ENCODE assay signal across 25 cellular contexts in the genomic region with DNA sequence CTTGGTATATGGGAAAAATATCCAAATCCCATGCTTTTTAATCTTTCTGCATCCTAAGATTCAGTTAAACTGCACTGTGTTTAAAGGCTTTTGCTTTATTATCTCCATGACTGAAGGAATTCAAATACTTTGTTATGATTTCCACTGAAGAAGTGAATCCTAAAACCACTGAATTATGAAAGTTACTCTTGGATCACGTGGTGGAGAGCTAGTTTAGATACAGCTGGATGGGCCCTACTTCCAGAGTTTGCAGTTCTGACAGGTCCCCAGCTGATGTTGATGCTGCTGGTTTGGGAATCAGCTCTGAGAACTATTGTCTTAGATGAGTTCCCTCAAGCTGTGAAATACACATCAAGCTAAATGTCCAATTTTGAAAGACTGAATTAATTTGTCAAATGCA. TPM values are rescaled to one million over a fixed set of nuclear protein-coding genes. Genes with fewer than 3 reads are reported as not detected.
DNase-seq lines count a peak whose midpoint lies in the region; ATAC-seq and TF ChIP-seq lines count a peak whose summit lies in the region.
"Had no signal": no experiment of that assay in that cellular context is flagged by ENCODE, and none has a peak within 500 bp of the region (broad histone marks: within the 10 kb centered on the region; RNA-seq: fewer than 3 reads in every experiment).

No MANE protein-coding gene starts in this region.

- H3K27me3 ChIP-seq in left ventricle myocardium inferior (ENCODE audit: low read depth) (no peaks in the 10 kb centered on the region), hepatocyte (no peaks in the 10 kb centered on the region), sigmoid colon (no peaks in the 10 kb centered on the region), vagina (no peaks in the 10 kb centered on the region)
- H3K27me3 ChIP-seq: brain microvascular endothelial cell, pancreas had no signal

- intact Hi-C loops in left ventricle myocardium inferior (cut with micrococcal nuclease): loop anchor here (10.0 kb wide), 1 partner anchor 125 kb away; no protein-coding TSS in a partner anchor
- intact Hi-C loops in left ventricle myocardium superior (cut with micrococcal nuclease): loop anchor here (5.0 kb wide), 1 partner anchor 107 kb away; no protein-coding TSS in a partner anchor
- intact Hi-C loops in sigmoid colon (cut with DNase I): no loop called here
- intact Hi-C loops in vagina (cut with DNase I): no loop called here

- TF ChIP-seq POLR2A in sigmoid colon (IDR thresholded peaks at IDR 0.05) (no peak), vagina (IDR thresholded peaks at IDR 0.05) (no peak)

- H3K27me3 Mint-ChIP-seq in T-helper 17 cell: peaks cover 39% of the 10 kb centered on the region
- H3K27me3 Mint-ChIP-seq: dendritic cell treated with granulocyte-macrophage colony-stimulating factor and Interleukin-4, amounts not matched to agents 40 ng/mL and 50 ng/mL, for 4 days had no signal

- H3K4me1 ChIP-seq in left ventricle myocardium inferior (peaks cover 79% of the 10 kb centered on the region), hepatocyte (ENCODE audit: insufficient read depth) (peaks cover 36% of the 10 kb centered on the region), sigmoid colon (peaks cover 0 to 66% (median 43%) of the 10 kb centered on the region in 4 donors), vagina (peaks cover 54% of the 10 kb centered on the region)

- no peak overlapping the region for H2AFZ ChIP-seq in hepatocyte
- H2AFZ ChIP-seq: PC-9 had no signal

- H3K27ac ChIP-seq in left ventricle myocardium inferior (replicated peaks) (peak overlapping the region; percentile 90), hepatocyte (peak overlapping the region; percentile 10), sigmoid colon (peak overlapping the region in 3 of 4 donors; percentile 86 to 91 (median 88)), vagina (peak overlapping the region; percentile 89)
- H3K27ac ChIP-seq: PC-9 had no signal

- WGBS in hepatocyte (ENCODE audit: low lambda C conversion rate, missing lambda C conversion rate): 28% methylated on average over 1 of the region's 1 CpG
- WGBS in sigmoid colon, 2 donors: 49 to 50% methylated on average over 1 of the region's 1 CpG

- no peak overlapping the region for H3K27ac Mint-ChIP-seq in T-helper 17 cell
- H3K27ac Mint-ChIP-seq: activated naive CD8-positive, alpha-beta T cell treated with anti-CD3 and anti-CD28 coated beads for 36 hours; activated T-cell treated with anti-CD3 and anti-CD28 coated beads, Interleukin-2, amount 50 U/mL, for 72 hours; stimulated activated naive CD8-positive, alpha-beta T cell treated with anti-CD3 and anti-CD28 coated beads, Interleukin-15, Interleukin-2, amounts not matched to agents 100 ng/mL and 50 ng/mL, for 24 hours had no signal

- H3K4me1 Mint-ChIP-seq in T-helper 17 cell: peaks cover 8% of the 10 kb centered on the region

- ATAC-seq in left ventricle myocardium superior (no peak), T-helper 17 cell (no peak)
- ATAC-seq: activated T-cell treated with anti-CD3 and anti-CD28 coated beads, Interleukin-2, amount 50 U/mL, for 72 hours; HepG2; pancreas; sciatic nerve had no signal

- peaks cover 10% of the 10 kb centered on the region for H4K20me1 ChIP-seq in hepatocyte (ENCODE audit: insufficient read depth, poor library complexity, severe bottlenecking)

- DNase-seq in left ventricle myocardium inferior (no peak), left ventricle myocardium superior (no peak), hepatocyte (ENCODE audit: low spot score) (no peak), sigmoid colon (no peak), vagina (ENCODE audit: extremely low spot score in 2 of 2) (no peak), SKM-1 treated with dmso at 0.1 percent for 144 hours (lab: John Stamatoyannopoulos, UW; ENCODE audit: unreplicated experiment) (no peak), T-helper 17 cell (no peak), T-helper 1 cell (no peak)
- DNase-seq: ACHN; activated CD4-positive, CD25-positive, alpha-beta regulatory T cell treated with anti-CD3 and anti-CD28 coated beads, Interleukin-2, amount 50 U/mL, for 72 hours; activated naive CD8-positive, alpha-beta T cell treated with anti-CD3 and anti-CD28 coated beads for 36 hours; activated T-cell treated with anti-CD3 and anti-CD28 coated beads, Interleukin-2, amount 50 U/mL, for 72 hours; brain microvascular endothelial cell; H7; NCI-H146; NCI-H774; pancreas; PC-9 had no signal

- H3K36me3 Mint-ChIP-seq in T-helper 17 cell (ENCODE audit: low read depth): peaks cover 2% of the 10 kb centered on the region
- H3K36me3 Mint-ChIP-seq: activated naive CD8-positive, alpha-beta T cell treated with anti-CD3 and anti-CD28 coated beads for 36 hours had no signal

- H3K79me2 ChIP-seq in hepatocyte: peaks cover 93% of the 10 kb centered on the region

- H3K4me2 ChIP-seq in hepatocyte: peak overlapping the region; percentile 76
- H3K4me2 ChIP-seq: PC-9 had no signal

- no peaks in the 10 kb centered on the region for H3K9me2 ChIP-seq in hepatocyte (replicated peaks; ENCODE audit: insufficient read depth)

- H3K36me3 ChIP-seq in left ventricle myocardium inferior: peaks cover 3% of the 10 kb centered on the region
- no peaks in the 10 kb centered on the region for H3K36me3 ChIP-seq in hepatocyte (replicated peaks; ENCODE audit: insufficient read depth, low read depth)
- H3K36me3 ChIP-seq in sigmoid colon: no peaks in the 10 kb centered on the region
- no peaks in the 10 kb centered on the region for H3K36me3 ChIP-seq in vagina
- H3K36me3 ChIP-seq: pancreas had no signal

- TF ChIP-seq EP300 in sigmoid colon (IDR thresholded peaks at IDR 0.05): no peak

- peak overlapping the region; percentile 73 for H3K4me3 ChIP-seq in left ventricle myocardium inferior
- H3K4me3 ChIP-seq in hepatocyte: no peak overlapping the region
- no peak overlapping the region for H3K4me3 ChIP-seq in sigmoid colon
- H3K4me3 ChIP-seq in vagina: peak overlapping the region in 1 of 2 donors; percentile 6
- H3K4me3 ChIP-seq: pancreas, PC-9 had no signal

- H3K4me3 Mint-ChIP-seq in T-helper 17 cell: no peak overlapping the region
- H3K4me3 Mint-ChIP-seq: activated naive CD8-positive, alpha-beta T cell treated with anti-CD3 and anti-CD28 coated beads for 36 hours; activated T-cell treated with anti-CD3 and anti-CD28 coated beads, Interleukin-2, amount 50 U/mL, for 72 hours; stimulated activated naive CD8-positive, alpha-beta T cell treated with anti-CD3 and anti-CD28 coated beads, Interleukin-15, Interleukin-2, amounts not matched to agents 100 ng/mL and 50 ng/mL, for 24 hours had no signal

- H3K9me3 ChIP-seq in left ventricle myocardium inferior (replicated peaks): no peaks in the 10 kb centered on the region
- no peaks in the 10 kb centered on the region for H3K9me3 ChIP-seq in hepatocyte (ENCODE audit: low read depth)
- H3K9me3 ChIP-seq in sigmoid colon: no peaks in the 10 kb centered on the region
- H3K9me3 ChIP-seq in vagina: no peaks in the 10 kb centered on the region
- no peaks in the 10 kb centered on the region for H3K9me3 ChIP-seq in T-helper 17 cell (ENCODE audit: control insufficient read depth, low read length, poor library complexity, severe bottlenecking)
- H3K9me3 ChIP-seq: pancreas had no signal

- TF ChIP-seq CTCF in left ventricle myocardium inferior (IDR thresholded peaks at IDR 0.05; ENCODE audit: borderline replicate concordance): no peak
- no peak for TF ChIP-seq CTCF in hepatocyte (IDR thresholded peaks at IDR 0.05; ENCODE audit: poor library complexity)
- TF ChIP-seq CTCF in sigmoid colon (IDR thresholded peaks at IDR 0.05): no peak
- TF ChIP-seq CTCF in vagina (IDR thresholded peaks at IDR 0.05): no peak

RNA-seq across cellular contexts. Expression of gene DAB2, which starts 5.0 kb away (rescaled TPM):
- 28.5 TPM for total RNA-seq in left ventricle myocardium inferior
- total RNA-seq in left ventricle myocardium superior: 32.4 TPM
- 98.9 and 115 TPM in 2 replicates for total RNA-seq in hepatocyte
- polyA plus RNA-seq in hepatocyte: 130 TPM in 2 replicates
- 10 to 100 TPM; 55.0 to 74.1 (median 59.9) TPM for total RNA-seq in sigmoid colon
- 10 to 100 TPM; 17.9 to 30.6 (median 20.8) TPM for polyA plus RNA-seq in sigmoid colon
- 60.4 TPM for total RNA-seq in vagina
- 10 to 100 TPM in 1 of 2 donors, 1 to 10 TPM in 1; 1.9 to 37.2 TPM for total RNA-seq in T-helper 17 cell
- total RNA-seq: activated CD8-positive, alpha-beta memory T cell treated with anti-CD3 and anti-CD28 coated beads for 36 hours; activated T-cell treated with anti-CD3 and anti-CD28 coated beads, Interleukin-2, amount 50 U/mL, for 72 hours had no signal

RNA-seq across cellular contexts. Expression of gene C9, which starts 55.5 kb away (rescaled TPM):
- total RNA-seq in left ventricle myocardium inferior (not detected), left ventricle myocardium superior (not detected), hepatocyte (0.47 and 0.76 TPM in 2 replicates), sigmoid colon (not detected), vagina (not detected), T-helper 17 cell (not detected)
- polyA plus RNA-seq in hepatocyte (0.38 and 0.79 TPM in 2 replicates), sigmoid colon (under 1 TPM in 1 of 3 donors, not detected in 2; 0.06 TPM)
- total RNA-seq: activated CD8-positive, alpha-beta memory T cell treated with anti-CD3 and anti-CD28 coated beads for 36 hours; activated naive CD8-positive, alpha-beta T cell treated with anti-CD3 and anti-CD28 coated beads for 36 hours; activated T-cell treated with anti-CD3 and anti-CD28 coated beads, Interleukin-2, amount 50 U/mL, for 72 hours; H7; HepG2; M059J; myocyte; PC-9; sciatic nerve had no signal
- polyA plus RNA-seq: HepG2, pancreas had no signal

Comparison
In these comparisons a context has a peak if more than half of its experiments do, and no peak if none do; other contexts are left out.
1. H3K27ac ChIP-seq: peak in every context shown above with its lines; median percentile 90 in left ventricle myocardium inferior; 89 in vagina; 88 in sigmoid colon; 10 in hepatocyte.
2. intact Hi-C loops: an anchor here in left ventricle myocardium inferior (10.0 kb wide) and left ventricle myocardium superior (5.0 kb wide); none called in sigmoid colon and vagina.